ENCODE assay signal across 8 cellular contexts in the genomic region with DNA sequence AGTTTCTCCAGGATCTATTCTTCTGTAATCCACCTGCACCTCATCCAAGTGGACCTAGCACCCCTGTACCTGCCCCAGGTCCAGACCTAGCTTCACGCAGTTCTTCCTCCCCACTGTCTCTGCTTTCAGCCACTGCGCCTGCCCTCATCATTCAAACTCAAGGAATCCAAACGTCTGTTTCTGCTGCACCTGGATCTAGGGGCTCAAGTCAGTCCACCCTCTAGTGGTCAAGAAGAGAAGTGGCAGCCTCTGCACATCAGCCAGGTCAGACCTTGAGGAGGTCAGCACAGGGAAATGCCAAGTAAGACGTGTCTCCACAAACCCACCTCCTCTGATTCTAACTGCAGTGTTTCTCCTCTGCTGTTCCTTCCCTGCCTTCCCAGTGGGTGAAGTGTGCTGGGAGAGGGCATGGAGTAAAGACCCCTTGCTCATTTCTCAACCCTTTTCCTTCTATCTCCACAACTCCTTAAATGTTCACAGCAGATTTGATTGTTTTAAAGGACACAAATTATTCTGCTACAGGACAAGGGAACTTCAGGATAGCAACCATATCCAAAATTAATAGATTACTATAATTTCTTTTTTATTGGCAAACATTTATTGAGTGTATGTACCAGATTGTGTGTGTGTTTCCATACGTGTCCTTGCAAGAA. TPM values are rescaled to one million over a fixed set of nuclear protein-coding genes. Genes with fewer than 3 reads are reported as not detected.
DNase-seq lines count a peak whose midpoint lies in the region; ATAC-seq and TF ChIP-seq lines count a peak whose summit lies in the region.

No MANE protein-coding gene starts in this region.

- H3K4me1 ChIP-seq in OCI-LY1 (ENCODE audit: insufficient read depth, low read length, severe bottlenecking), result no peaks in the 10 kb centered on the region

- H3K27ac ChIP-seq in OCI-LY1 (ENCODE audit: low read depth, low read length, poor library complexity, severe bottlenecking), result no peak overlapping the region

- no peak overlapping the region for H3K4me3 ChIP-seq in OCI-LY1 (ENCODE audit: low read depth, low read length, poor library complexity, severe bottlenecking)

- H3K9me3 Mint-ChIP-seq in activated T-helper 17 cell treated with anti-CD3 and anti-CD28 coated beads, Interleukin-2, amount 50 U/mL, for 72 hours, result no peaks in the 10 kb centered on the region
- no peaks in the 10 kb centered on the region for H3K9me3 Mint-ChIP-seq in progenitor cell of endocrine pancreas (ENCODE audit: low read depth)

- no peaks in the 10 kb centered on the region for H3K27me3 ChIP-seq in OCI-LY1 (ENCODE audit: insufficient read depth, low read length)

- H4K20me1 ChIP-seq in OCI-LY1 (ENCODE audit: insufficient read depth, low read length), result no peaks in the 10 kb centered on the region

- no peak overlapping the region for H3K27ac Mint-ChIP-seq in activated T-helper 17 cell treated with anti-CD3 and anti-CD28 coated beads, Interleukin-2, amount 50 U/mL, for 72 hours
- H3K27ac Mint-ChIP-seq in progenitor cell of endocrine pancreas, result no peak overlapping the region

- CTCF ChIA-PET in GM10248 (lab: Yijun Ruan, JAX), result interaction anchor here (0.7 to 2.1 kb wide), 19 partner anchors 8 to 271 kb away, joined by 3 to 10 read pairs (median 3); no protein-coding TSS in a partner anchor

- no peaks in the 10 kb centered on the region for H3K36me3 Mint-ChIP-seq in activated T-helper 17 cell treated with anti-CD3 and anti-CD28 coated beads, Interleukin-2, amount 50 U/mL, for 72 hours (ENCODE audit: low read depth)
- H3K36me3 Mint-ChIP-seq in progenitor cell of endocrine pancreas (ENCODE audit: insufficient read depth), result no peaks in the 10 kb centered on the region

- peaks cover 10% of the 10 kb centered on the region for H3K27me3 Mint-ChIP-seq in activated T-helper 17 cell treated with anti-CD3 and anti-CD28 coated beads, Interleukin-2, amount 50 U/mL, for 72 hours
- no peaks in the 10 kb centered on the region for H3K27me3 Mint-ChIP-seq in progenitor cell of endocrine pancreas

- POLR2A ChIA-PET in GM10248 (lab: Yijun Ruan, JAX), result no interaction called here

- H3K9me2 ChIP-seq in OCI-LY1 (ENCODE audit: low read depth, low read length), result no peaks in the 10 kb centered on the region

- no peaks in the 10 kb centered on the region for H3K9me3 ChIP-seq in OCI-LY1 (ENCODE audit: low read length)

- ATAC-seq in GM21528 (IDR thresholded peaks at IDR 0.05; ENCODE audit: low FRiP score, unreplicated experiment), result peak; percentile 87
- peak; percentile 94 for ATAC-seq in HG03571 (IDR thresholded peaks at IDR 0.05; ENCODE audit: unreplicated experiment)
- peak; percentile 83 for ATAC-seq in activated T-helper 17 cell treated with anti-CD3 and anti-CD28 coated beads, Interleukin-2, amount 50 U/mL, for 72 hours (replicated peaks)

- DNase-seq in GM10248 (ENCODE audit: extremely low spot score), result peak; percentile 70
- peak; percentile 68 for DNase-seq in germinal center (ENCODE audit: low spot score)
- peak; percentile 32 for DNase-seq in progenitor cell of endocrine pancreas (ENCODE audit: low spot score, unreplicated experiment)
- DNase-seq in NCI-H1048 (lab: John Stamatoyannopoulos, UW), result no peak

- H3F3A ChIP-seq in OCI-LY1 (ENCODE audit: insufficient read depth, low read length), result no peaks in the 10 kb centered on the region

- no peaks in the 10 kb centered on the region for H3K79me2 ChIP-seq in OCI-LY1 (ENCODE audit: insufficient read depth, low read length)

- H3K9ac ChIP-seq in OCI-LY1 (ENCODE audit: low read length), result no peak overlapping the region

- no peak overlapping the region for H2AFZ ChIP-seq in OCI-LY1 (ENCODE audit: low read length)

- TF ChIP-seq CTCF in GM10248 (IDR thresholded peaks at IDR 0.05; ENCODE audit: control extremely low read depth, extremely low read depth, low read depth, missing control alignments), result peak; percentile 91
- TF ChIP-seq CTCF in OCI-LY1 (IDR thresholded peaks at IDR 0.05; ENCODE audit: low read length), result peak; percentile 89
- TF ChIP-seq CTCF in progenitor cell of endocrine pancreas (IDR thresholded peaks at IDR 0.05; ENCODE audit: unreplicated experiment), result peak; percentile 91

- H3K36me3 ChIP-seq in OCI-LY1 (ENCODE audit: insufficient read depth, low read length), result no peaks in the 10 kb centered on the region

- no peak overlapping the region for H3K4me3 Mint-ChIP-seq in activated T-helper 17 cell treated with anti-CD3 and anti-CD28 coated beads, Interleukin-2, amount 50 U/mL, for 72 hours
- no peak overlapping the region for H3K4me3 Mint-ChIP-seq in progenitor cell of endocrine pancreas (ENCODE audit: low read depth)

- H3K4me2 ChIP-seq in OCI-LY1 (ENCODE audit: low read length), result no peak overlapping the region

- H3K4me1 Mint-ChIP-seq in activated T-helper 17 cell treated with anti-CD3 and anti-CD28 coated beads, Interleukin-2, amount 50 U/mL, for 72 hours, result no peaks in the 10 kb centered on the region
- H3K4me1 Mint-ChIP-seq in progenitor cell of endocrine pancreas (ENCODE audit: low read depth), result peaks cover 11% of the 10 kb centered on the region

RNA-seq across cellular contexts. Expression of a gene that starts 8.7 kb away (rescaled TPM):
- total RNA-seq in activated T-helper 17 cell treated with anti-CD3 and anti-CD28 coated beads, Interleukin-2, amount 50 U/mL, for 72 hours, result under 1 TPM in 1 of 2 donors, not detected in 1; 0.11 TPM
- total RNA-seq in progenitor cell of endocrine pancreas, result 32.0 and 33.4 TPM in 2 replicates

Comparison
In these comparisons a context has a peak if more than half of its experiments do, and no peak if none do; other contexts are left out.
1. RNA of a gene that starts 8.7 kb away (total RNA-seq): 32.0 to 33.4 TPM in progenitor cell of endocrine pancreas; 0.11 TPM in activated T-helper 17 cell treated with anti-CD3 and anti-CD28 coated beads, Interleukin-2, amount 50 U/mL, for 72 hours; every median in the first group is over 10 times any median in the second.
2. Peak in every context shown above with its lines, with median percentiles within 50 percentile points of each other: CTCF ChIP-seq and ATAC-seq.